Comparison of ENCODE assay signal across 8 cellular contexts in the genomic region with DNA sequence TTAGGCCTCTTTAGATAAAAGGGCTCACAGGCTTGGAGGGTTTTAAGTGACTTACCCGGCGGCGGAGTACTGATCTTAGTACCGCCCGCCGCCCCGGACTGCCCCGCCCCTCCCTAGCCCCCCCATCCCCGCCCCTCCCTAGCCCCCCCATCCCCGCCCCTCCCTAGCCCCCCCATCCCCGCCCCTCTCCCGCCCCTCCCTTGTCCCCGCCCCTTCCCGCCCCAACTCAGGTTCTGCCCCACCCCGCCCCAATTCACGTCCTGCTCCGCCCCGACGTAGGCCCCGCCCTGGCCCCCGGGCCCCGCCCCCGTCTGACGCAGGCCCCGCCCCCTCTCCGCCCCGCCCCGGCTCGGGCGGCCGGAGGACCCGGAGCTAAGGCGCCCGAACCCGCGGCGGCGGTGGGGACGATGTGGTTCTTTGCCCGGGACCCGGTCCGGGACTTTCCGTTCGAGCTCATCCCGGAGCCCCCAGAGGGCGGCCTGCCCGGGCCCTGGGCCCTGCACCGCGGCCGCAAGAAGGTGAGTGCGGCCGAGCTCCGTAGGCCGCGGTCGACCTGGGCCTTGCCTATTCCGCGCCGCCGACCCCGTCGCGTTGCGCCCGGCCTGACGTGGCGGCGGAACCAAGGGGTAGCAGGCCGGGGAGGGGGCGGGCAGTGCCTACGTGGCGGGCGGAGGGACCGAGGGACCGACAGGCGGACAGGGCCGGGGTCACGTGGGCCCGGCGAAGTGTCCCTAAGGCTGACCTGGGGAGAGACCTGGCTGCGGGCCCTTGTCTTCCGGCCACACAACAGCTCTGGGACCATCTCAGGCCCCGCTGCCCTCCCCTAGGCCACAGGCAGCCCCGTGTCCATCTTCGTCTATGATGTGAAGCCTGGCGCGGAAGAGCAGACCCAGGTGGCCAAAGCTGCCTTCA. TPM values are rescaled to one million over a fixed set of nuclear protein-coding genes. Genes with fewer than 3 reads are reported as not detected.
A peak's percentile ranks its signal among the peaks of the same experiment; 100 is the strongest.
DNase-seq lines count a peak whose midpoint lies in the region; ATAC-seq and TF ChIP-seq lines count a peak whose summit lies in the region.

A gene (plus strand): TSS at position 337 of the 912 bp plus-strand sequence. CDS start 71 bp downstream, at position 408.

- H3K79me2 ChIP-seq in DND-41 (ENCODE audit: insufficient read depth, low read length) (peaks cover 20% of the 10 kb centered on the region), GM23338 (replicated peaks; ENCODE audit: insufficient read depth) (no peaks in the 10 kb centered on the region)

- no peaks in the 10 kb centered on the region for H3K9me3 Mint-ChIP-seq in GM23338

- no peak for TF ChIP-seq CTCF in DND-41 (IDR thresholded peaks at IDR 0.05; ENCODE audit: borderline replicate concordance, extremely low read depth, low read length, poor library complexity, severe bottlenecking)
- no peak for TF ChIP-seq CTCF in GM23338 (conservative IDR thresholded peaks at IDR 0.05; ENCODE audit: low read depth in 2 of 2)
- no peak for TF ChIP-seq CTCF in kidney epithelial cell (IDR thresholded peaks at IDR 0.05; ENCODE audit: insufficient read depth, low read length, poor library complexity, severe bottlenecking)

- peaks cover 9% of the 10 kb centered on the region for H3K27me3 Mint-ChIP-seq in GM23338 (ENCODE audit: insufficient read depth, low read depth, poor library complexity)

- peaks cover 15% of the 10 kb centered on the region for H3K4me1 Mint-ChIP-seq in GM23338

- H3K9me3 ChIP-seq in DND-41 (ENCODE audit: insufficient read depth, low read length, severe bottlenecking): no peaks in the 10 kb centered on the region

- peaks cover 23% of the 10 kb centered on the region for H3K4me1 ChIP-seq in DND-41 (ENCODE audit: insufficient read depth, low read length)
- H3K4me1 ChIP-seq in GM23338 (ENCODE audit: insufficient read depth): peaks cover 3% of the 10 kb centered on the region

- H3K9ac ChIP-seq in DND-41 (ENCODE audit: low read depth, low read length): peak within 1 kb of the TSS; percentile 98

- H3K36me3 ChIP-seq in DND-41 (ENCODE audit: insufficient read depth, low read length) (peaks cover 29% of the 10 kb centered on the region), GM23338 (ENCODE audit: insufficient read depth) (no peaks in the 10 kb centered on the region), kidney epithelial cell (ENCODE audit: control insufficient read depth, insufficient read depth, low read length) (peaks cover 5% of the 10 kb centered on the region)

- H3K27ac ChIP-seq in DND-41 (ENCODE audit: low read length) (peak within 1 kb of the TSS; percentile 64), GM23338 (ENCODE audit: low read depth) (no peak within 1 kb of the TSS)

- H3K27me3 ChIP-seq in DND-41 (ENCODE audit: insufficient read depth, low read length, poor library complexity): peaks cover 7% of the 10 kb centered on the region
- H3K27me3 ChIP-seq in GM23338 (ENCODE audit: insufficient read depth): 0 out of 2 replicates have a peak, but pooled peaks cover 5% of the 10 kb centered on the region
- no peaks in the 10 kb centered on the region for H3K27me3 ChIP-seq in kidney epithelial cell (ENCODE audit: control insufficient read depth, insufficient read depth, low read length)

- H3K36me3 Mint-ChIP-seq in GM23338 (ENCODE audit: low read depth): peaks cover 19% of the 10 kb centered on the region; the same call in 2 of the 3 replicates

- H4K20me1 ChIP-seq in DND-41 (ENCODE audit: insufficient read depth, low read length): peaks cover 20% of the 10 kb centered on the region
- peaks cover 2% of the 10 kb centered on the region; the same call in 1 of the 2 replicates for H4K20me1 ChIP-seq in GM23338 (replicated peaks; ENCODE audit: insufficient read depth)

- H3K4me3 Mint-ChIP-seq in GM23338: peak within 1 kb of the TSS; percentile 80

- peak within 1 kb of the TSS; percentile 98 to 99 for H3K4me3 ChIP-seq in DND-41 (ENCODE audit: low read depth in 1 of 2, low read length in 2 of 2)
- H3K4me3 ChIP-seq in GM23338: peak within 1 kb of the TSS; percentile 91
- H3K4me3 ChIP-seq in kidney epithelial cell (ENCODE audit: low read depth, low read length): peak within 1 kb of the TSS; percentile 96

- ATAC-seq in DND-41 (ENCODE audit: insufficient read depth, low read depth) (peak; percentile 76), GM23338 (peak; percentile 70), HG03442 (IDR thresholded peaks at IDR 0.05; ENCODE audit: unreplicated experiment) (no peak)

- H3K27ac Mint-ChIP-seq in GM23338: no peak within 1 kb of the TSS

- H3K4me2 ChIP-seq in DND-41 (ENCODE audit: insufficient read depth, low read length) (peak within 1 kb of the TSS; percentile 100), GM23338 (peak within 1 kb of the TSS; percentile 91)

- DNase-seq in DND-41 (peak; percentile 83), GM23338 (ENCODE audit: low spot score) (peak; percentile 79), NCI-H1694 (lab: John Stamatoyannopoulos, UW) (peak; percentile 32), cerebellum (ENCODE audit: low spot score) (peak; percentile 98), kidney epithelial cell (ENCODE audit: low read depth) (no peak)
- peak; percentile 79 for DNase-seq in activated CD4-positive, alpha-beta T cell treated with anti-CD3 and anti-CD28 coated beads for 1 hour
- DNase-seq in stimulated activated CD4-positive, alpha-beta T cell treated with anti-CD3 and anti-CD28 coated beads, Interleukin-15, amount 100 ng/mL, for 48 hours (ENCODE audit: low read depth in 2 of 2): peak; percentile 68 to 70

- no peaks in the 10 kb centered on the region for H3K9me2 ChIP-seq in GM23338 (ENCODE audit: insufficient read depth)

- H2AFZ ChIP-seq in DND-41 (ENCODE audit: low read depth, low read length) (peak within 1 kb of the TSS; percentile 82), GM23338 (peak within 1 kb of the TSS; percentile 99)

- peaks cover 13% of the 10 kb centered on the region; the same call in 1 of the 2 replicates for H3F3A ChIP-seq in GM23338 (replicated peaks; ENCODE audit: low read depth)

TF ChIP-seq in GM23338, 12 proteins besides CTCF, POLR2A, EP300 and RAD21 (continues in another document):
- TF ChIP-seq EZH2phosphoT487 (IDR thresholded peaks at IDR 0.05; ENCODE audit: unreplicated experiment) (no peak), ZNF114 (CRISPR knock-in tag; IDR thresholded peaks at IDR 0.05) (no peak), STAT1 (IDR thresholded peaks at IDR 0.05; ENCODE audit: unreplicated experiment) (no peak), CREB1 (CRISPR knock-in tag; IDR thresholded peaks at IDR 0.05; ENCODE audit: low read depth) (peak; percentile 74), POLR2AphosphoS5 (IDR thresholded peaks at IDR 0.05; ENCODE audit: low read depth) (peak; percentile 57)
- TF ChIP-seq, protein P1, sequence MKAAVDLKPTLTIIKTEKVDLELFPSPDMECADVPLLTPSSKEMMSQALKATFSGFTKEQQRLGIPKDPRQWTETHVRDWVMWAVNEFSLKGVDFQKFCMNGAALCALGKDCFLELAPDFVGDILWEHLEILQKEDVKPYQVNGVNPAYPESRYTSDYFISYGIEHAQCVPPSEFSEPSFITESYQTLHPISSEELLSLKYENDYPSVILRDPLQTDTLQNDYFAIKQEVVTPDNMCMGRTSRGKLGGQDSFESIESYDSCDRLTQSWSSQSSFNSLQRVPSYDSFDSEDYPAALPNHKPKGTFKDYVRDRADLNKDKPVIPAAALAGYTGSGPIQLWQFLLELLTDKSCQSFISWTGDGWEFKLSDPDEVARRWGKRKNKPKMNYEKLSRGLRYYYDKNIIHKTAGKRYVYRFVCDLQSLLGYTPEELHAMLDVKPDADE (IDR thresholded peaks at IDR 0.05): 0 out of 2 replicates have a peak, but pooled peaks have one; percentile 19
- TF ChIP-seq, protein P2, sequence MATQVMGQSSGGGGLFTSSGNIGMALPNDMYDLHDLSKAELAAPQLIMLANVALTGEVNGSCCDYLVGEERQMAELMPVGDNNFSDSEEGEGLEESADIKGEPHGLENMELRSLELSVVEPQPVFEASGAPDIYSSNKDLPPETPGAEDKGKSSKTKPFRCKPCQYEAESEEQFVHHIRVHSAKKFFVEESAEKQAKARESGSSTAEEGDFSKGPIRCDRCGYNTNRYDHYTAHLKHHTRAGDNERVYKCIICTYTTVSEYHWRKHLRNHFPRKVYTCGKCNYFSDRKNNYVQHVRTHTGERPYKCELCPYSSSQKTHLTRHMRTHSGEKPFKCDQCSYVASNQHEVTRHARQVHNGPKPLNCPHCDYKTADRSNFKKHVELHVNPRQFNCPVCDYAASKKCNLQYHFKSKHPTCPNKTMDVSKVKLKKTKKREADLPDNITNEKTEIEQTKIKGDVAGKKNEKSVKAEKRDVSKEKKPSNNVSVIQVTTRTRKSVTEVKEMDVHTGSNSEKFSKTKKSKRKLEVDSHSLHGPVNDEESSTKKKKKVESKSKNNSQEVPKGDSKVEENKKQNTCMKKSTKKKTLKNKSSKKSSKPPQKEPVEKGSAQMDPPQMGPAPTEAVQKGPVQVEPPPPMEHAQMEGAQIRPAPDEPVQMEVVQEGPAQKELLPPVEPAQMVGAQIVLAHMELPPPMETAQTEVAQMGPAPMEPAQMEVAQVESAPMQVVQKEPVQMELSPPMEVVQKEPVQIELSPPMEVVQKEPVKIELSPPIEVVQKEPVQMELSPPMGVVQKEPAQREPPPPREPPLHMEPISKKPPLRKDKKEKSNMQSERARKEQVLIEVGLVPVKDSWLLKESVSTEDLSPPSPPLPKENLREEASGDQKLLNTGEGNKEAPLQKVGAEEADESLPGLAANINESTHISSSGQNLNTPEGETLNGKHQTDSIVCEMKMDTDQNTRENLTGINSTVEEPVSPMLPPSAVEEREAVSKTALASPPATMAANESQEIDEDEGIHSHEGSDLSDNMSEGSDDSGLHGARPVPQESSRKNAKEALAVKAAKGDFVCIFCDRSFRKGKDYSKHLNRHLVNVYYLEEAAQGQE (IDR thresholded peaks at IDR 0.05; ENCODE audit: unreplicated experiment): no peak

RNA-seq across cellular contexts. Expression of the gene that starts here (rescaled TPM):
- 55.1 and 66.1 TPM in 2 replicates for total RNA-seq in GM23338 (2014; rRNA removed; shearing (Covaris generic))
- 52.7 and 61.7 TPM in 2 replicates for polyA plus RNA-seq in GM23338 (2016; fragmentation: Nextera tagmentation; extraction: Ambion mirVana)
- total RNA-seq in cerebellum (30.7 TPM), kidney epithelial cell (116 and 121 TPM in 2 replicates)
